1 cellular context compared by ENCODE assay signal in genomic region chr3:37984596-37984995, GRCh38.
TF ChIP-seq lines count a peak whose summit lies in the region.

No MANE protein-coding gene starts in this region.

TF ChIP-seq in HepG2, 621 proteins besides CTCF, POLR2A, EP300 and RAD21:
- TF ChIP-seq ZBTB43 (CRISPR knock-in tag; conservative IDR thresholded peaks at IDR 0.05) (no peak), PLRG1 (conservative IDR thresholded peaks at IDR 0.05) (no peak)
